In the genomic region with DNA sequence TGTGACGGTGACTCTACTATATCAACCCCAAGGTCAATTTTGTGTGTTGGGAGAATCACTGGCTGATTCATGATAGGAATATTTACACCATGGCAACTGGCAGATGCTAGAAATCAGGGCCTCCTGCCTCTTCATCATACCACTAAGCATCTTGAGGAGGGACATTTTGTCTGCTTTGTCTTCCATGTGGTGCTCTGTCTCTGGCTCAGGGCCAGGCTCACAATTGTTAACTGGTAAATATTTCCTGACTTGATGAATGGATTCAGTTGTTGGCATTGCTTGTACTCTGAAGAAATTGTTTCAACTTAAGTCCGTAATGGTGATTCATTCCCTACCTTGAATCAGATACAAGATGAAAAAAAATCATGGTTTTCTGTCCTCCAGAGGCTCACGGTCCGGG, we compare ENCODE assay signal across 20 cellular contexts.
"Had no signal": no experiment of that assay in that cellular context is flagged by ENCODE, and none has a peak within 500 bp of the region (broad histone marks: within the 10 kb centered on the region; RNA-seq: fewer than 3 reads in every experiment).

No MANE protein-coding gene starts in this region.

- H3K36me3 ChIP-seq: heart left ventricle, left lung, ovary, spleen, tibial artery had no signal

- H3K4me1 ChIP-seq: left lung, psoas muscle, spleen, testis, tibial artery had no signal

- ATAC-seq: effector memory CD8-positive, alpha-beta T cell; heart left ventricle; left cardiac atrium; left lung; naive thymus-derived CD8-positive, alpha-beta T cell; psoas muscle; stimulated activated memory B cell treated with anti-CD40 and anti-IgM and Interleukin-4, amounts not matched to agents 10 μg/mL and 1 μg/mL and 100 μg/mL, for 72 hours; stimulated activated naive CD8-positive, alpha-beta T cell treated with anti-CD3 and anti-CD28 coated beads, Interleukin-15, Interleukin-2, amounts not matched to agents 100 U/mL and 50 U/mL, for 24 hours had no signal

- H3K27ac ChIP-seq: coronary artery, heart left ventricle, hepatocyte, left lung, ovary, psoas muscle, skin epidermis, spleen, testis, tibial artery had no signal

- H3K4me2 ChIP-seq: hepatocyte had no signal

- H3K27me3 ChIP-seq: heart left ventricle, hepatocyte, left lung, ovary, spleen, testis, tibial artery had no signal

- H3K9me3 ChIP-seq: ovary, psoas muscle, testis had no signal

- H3K79me2 ChIP-seq: hepatocyte had no signal

- DNase-seq: effector memory CD8-positive, alpha-beta T cell; heart left ventricle; kidney; left cardiac atrium; left lung; naive thymus-derived CD8-positive, alpha-beta T cell; occipital lobe; ovary; posterior cingulate gyrus; psoas muscle; right cardiac atrium; spleen; stimulated activated CD4-positive, alpha-beta T cell treated with anti-CD3 and anti-CD28 coated beads, Interleukin-4, amount 100 ng/mL, for 4 hours; stimulated activated naive CD8-positive, alpha-beta T cell treated with anti-CD3 and anti-CD28 coated beads, Interleukin-15, Interleukin-2, amounts not matched to agents 100 U/mL and 50 U/mL, for 24 hours; testis; tibial artery had no signal

- H2AFZ ChIP-seq: hepatocyte had no signal

- H3K4me3 ChIP-seq: coronary artery, heart left ventricle, hepatocyte, left lung, ovary, psoas muscle, skin epidermis, spleen, testis, tibial artery had no signal
